ENCODE assay signal across 13 cellular contexts in genomic region chr12:104549820-104550480, GRCh38.
DNase-seq lines count a peak whose midpoint lies in the region; ATAC-seq and TF ChIP-seq lines count a peak whose summit lies in the region.
"Had no signal": no experiment of that assay in that cellular context is flagged by ENCODE, and none has a peak within 500 bp of the region (broad histone marks: within the 10 kb centered on the region; RNA-seq: fewer than 3 reads in every experiment).

No MANE protein-coding gene starts in this region.

- no peak overlapping the region for H3K4me3 ChIP-seq in mammary epithelial cell (replicated peaks in 1 of 3; ENCODE audit: insufficient read depth in 1 of 3, low read depth in 2 of 3, low read length in 3 of 3)
- H3K4me3 ChIP-seq in neutrophil (ENCODE audit: low read depth in 1 of 2, low read length in 1 of 2): no peak overlapping the region

- H3K4me2 ChIP-seq in mammary epithelial cell (ENCODE audit: insufficient read depth, low read depth, low read length): no peak overlapping the region

- no TSS peak for BruUV-seq in mammary epithelial cell (replicated peaks; lab: Mats Ljungman, UMichigan)

- no peaks in the 10 kb centered on the region for H3K27me3 ChIP-seq in mammary epithelial cell (ENCODE audit: insufficient read depth, low read length)
- no peaks in the 10 kb centered on the region for H3K27me3 ChIP-seq in neutrophil

- H3K27ac ChIP-seq in mammary epithelial cell (ENCODE audit: insufficient read depth, low read depth, low read length) (no peak overlapping the region), neutrophil (peak overlapping the region; percentile 72)

- no peak overlapping the region for H2AFZ ChIP-seq in mammary epithelial cell (ENCODE audit: low read depth, low read length)

- CTCF ChIA-PET in mammary epithelial cell (lab: Charles Lee; ENCODE audit: low non-redundant PET): interaction anchor here (0.5 to 0.6 kb wide), 2 partner anchors 138 to 287 kb away, joined by 3 read pairs; no protein-coding TSS in a partner anchor

- in situ Hi-C loops in mammary epithelial cell (cut with MboI; ENCODE audit: low sequenced_read_pairs in 2 of 2): no loop called here

- TF ChIP-seq CTCF in mammary epithelial cell (conservative IDR thresholded peaks at IDR 0.05 in 1 of 2, IDR thresholded peaks at IDR 0.05 in 1 of 2; ENCODE audit: extremely low read depth in 1 of 2, insufficient read depth in 1 of 2, low read depth in 1 of 2, low read length in 2 of 2) (no peak), neutrophil (IDR thresholded peaks at IDR 0.05) (no peak)

- dilution Hi-C loops in mammary epithelial cell (cut with HindIII; ENCODE audit: low sequenced_read_pairs): loop anchor here (5.0 kb wide), 1 partner anchor 93 kb away; the partner anchor contains the start of gene CHST11

- DNase-seq in EL (peak; percentile 40), M059J (ENCODE audit: low read depth) (peak; percentile 84), mammary epithelial cell (peak; percentile 55), DMS 273 treated with DMSO at 0.1 percent for 48 hours (lab: John Stamatoyannopoulos, UW) (no peak), NCI-H2171 (lab: John Stamatoyannopoulos, UW) (no peak)
- DNase-seq: activated CD8-positive, alpha-beta memory T cell treated with anti-CD3 and anti-CD28 coated beads for 24 hours; CD8-positive, alpha-beta T cell; effector memory CD4-positive, alpha-beta T cell; GDM1; left cardiac atrium; stimulated activated CD4-positive, alpha-beta T cell treated with anti-CD3 and anti-CD28 coated beads, Interleukin-2, amount 100 ng/mL, for 48 hours had no signal

- no peaks in the 10 kb centered on the region for H3K36me3 ChIP-seq in mammary epithelial cell (ENCODE audit: insufficient read depth, low read length)
- no peaks in the 10 kb centered on the region for H3K36me3 ChIP-seq in neutrophil

- no peak for ATAC-seq in GM19023 (IDR thresholded peaks at IDR 0.05; ENCODE audit: unreplicated experiment)
- ATAC-seq: CD8-positive, alpha-beta T cell; left cardiac atrium had no signal

- WGBS in mammary epithelial cell (ENCODE audit: low coverage, missing lambda C conversion rate): 91% methylated on average over 8 of the region's 9 CpGs

- peaks cover 68% of the 10 kb centered on the region for H3K79me2 ChIP-seq in mammary epithelial cell (ENCODE audit: insufficient read depth, low read length)

- H3K9me3 ChIP-seq in mammary epithelial cell (replicated peaks; ENCODE audit: insufficient read depth, low read length) (no peaks in the 10 kb centered on the region), neutrophil (no peaks in the 10 kb centered on the region)

- intact Hi-C loops in mammary epithelial cell (cut with micrococcal nuclease): loop anchor here (5.0 kb wide), 1 partner anchor 93 kb away; the partner anchor contains the start of gene CHST11

- no peak overlapping the region for H3K9ac ChIP-seq in mammary epithelial cell (ENCODE audit: insufficient read depth, low read length)

- H3K4me1 ChIP-seq in mammary epithelial cell (ENCODE audit: insufficient read depth, low read length): peaks cover 24% of the 10 kb centered on the region
- peaks cover 39 to 75% of the 10 kb centered on the region in 2 experiments for H3K4me1 ChIP-seq in neutrophil (ENCODE audit: control insufficient read depth in 1 of 2, insufficient read depth in 1 of 2, low read depth in 1 of 2, low read length in 1 of 2)

- no peaks in the 10 kb centered on the region for H4K20me1 ChIP-seq in mammary epithelial cell (ENCODE audit: insufficient read depth, low read length)

Comparison
In these comparisons a context has a peak if more than half of its experiments do, and no peak if none do; other contexts are left out.
1. DNase-seq: peak in EL (single experiment), M059J (single experiment) and mammary epithelial cell (single experiment); none in DMS 273 treated with DMSO at 0.1 percent for 48 hours (single experiment) and NCI-H2171 (single experiment).